In the genomic region with DNA sequence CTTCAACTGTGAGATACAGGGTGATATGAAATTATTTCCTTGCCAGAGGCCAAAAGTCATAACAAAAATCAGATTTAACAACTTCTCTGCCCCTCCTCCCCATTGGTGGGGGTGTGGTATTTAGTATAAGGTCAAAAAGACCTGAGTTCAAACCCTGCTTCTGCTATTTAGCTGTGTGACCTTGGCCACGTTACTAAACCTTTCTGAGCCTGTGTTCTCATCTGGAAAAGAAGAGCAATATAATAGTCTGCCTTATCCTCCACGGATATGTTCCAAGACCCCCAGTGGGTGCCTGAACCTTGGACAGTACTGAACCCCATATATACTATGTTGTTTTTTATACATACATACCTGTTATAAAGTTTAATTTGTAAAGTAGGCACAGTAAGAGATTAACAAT, we compare ENCODE assay signal across 15 cellular contexts. TPM values are rescaled to one million over a fixed set of nuclear protein-coding genes. Genes with fewer than 3 reads are reported as not detected.
DNase-seq lines count a peak whose midpoint lies in the region; ATAC-seq, FAIRE-seq and TF ChIP-seq lines count a peak whose summit lies in the region.
"Had no signal": no experiment of that assay in that cellular context is flagged by ENCODE, and none has a peak within 500 bp of the region (broad histone marks: within the 10 kb centered on the region; RNA-seq: fewer than 3 reads in every experiment).

No MANE protein-coding gene starts in this region.

- CTCF ChIA-PET in A549 (lab: Yijun Ruan, JAX) = interaction anchor here (0.6 to 2.9 kb wide), 5 partner anchors 9 to 272 kb away, joined by 3 to 12 read pairs (median 3); no protein-coding TSS in a partner anchor

- POLR2A ChIA-PET in A549 (lab: Yijun Ruan, JAX) = no interaction called here

- H3K4me1 Mint-ChIP-seq in natural killer cell treated with Interleukin-12 subunit alpha and Interleukin-12 subunit beta and Interleukin-15 and Interleukin-18, amount 100 ng/mL, for 72 hours (ENCODE audit: low read depth in 2 of 2) = peaks cover 62 to 63% of the 10 kb centered on the region in 2 donors

- peak overlapping the region; percentile 18 to 74 for H3K27ac Mint-ChIP-seq in natural killer cell treated with Interleukin-12 subunit alpha and Interleukin-12 subunit beta and Interleukin-15 and Interleukin-18, amount 100 ng/mL, for 72 hours

- no peaks in the 10 kb centered on the region for H3K9me3 Mint-ChIP-seq in natural killer cell treated with Interleukin-12 subunit alpha and Interleukin-12 subunit beta and Interleukin-15 and Interleukin-18, amount 100 ng/mL, for 72 hours

- H3K4me1 ChIP-seq in A549 = peaks cover 45% of the 10 kb centered on the region
- H3K4me1 ChIP-seq in Peyer's patch = peaks cover 0 to 9% (median 0%) of the 10 kb centered on the region in 4 donors

- TF ChIP-seq EP300 in A549 (IDR thresholded peaks at IDR 0.05) = no peak

- peak overlapping the region; percentile 78 for H3K4me2 ChIP-seq in A549

- H3K27me3 Mint-ChIP-seq in natural killer cell treated with Interleukin-12 subunit alpha and Interleukin-12 subunit beta and Interleukin-15 and Interleukin-18, amount 100 ng/mL, for 72 hours = no peaks in the 10 kb centered on the region

- 81% methylated on average over 2 of the region's 2 CpGs for WGBS in A549 (ENCODE audit: missing lambda C conversion rate)

- DNase-seq in A549 (ENCODE audit: low read depth in 1 of 2, low spot score in 1 of 2) (no peak), GM19239 (ENCODE audit: insufficient read length, low spot score) (no peak), brain microvascular endothelial cell (no peak), NCI-H1436 (lab: John Stamatoyannopoulos, UW) (no peak), Peyer's patch (no peak)
- DNase-seq in natural killer cell treated with Interleukin-12 subunit alpha and Interleukin-12 subunit beta and Interleukin-15 and Interleukin-18, amount 100 ng/mL, for 72 hours (ENCODE audit: low spot score) = no peak
- DNase-seq in activated CD4-positive, CD25-positive, alpha-beta regulatory T cell (lab: John Stamatoyannopoulos, UW) = no peak
- DNase-seq: erythroblast, NCI-H1048, spleen had no signal

- FAIRE-seq in A549 (lab: Jason Lieb, UNC) = no peak
- FAIRE-seq in GM19239 (lab: Jason Lieb, UNC) = peak; percentile 4

- TF ChIP-seq POLR2A in A549 (IDR thresholded peaks at IDR 0.05; ENCODE audit: low read length) (no peak), Peyer's patch (IDR thresholded peaks at IDR 0.05) (no peak)

- H3K27me3 ChIP-seq in brain microvascular endothelial cell (replicated peaks) = no peaks in the 10 kb centered on the region
- H3K27me3 ChIP-seq in Peyer's patch = no peaks in the 10 kb centered on the region
- H3K27me3 ChIP-seq: ascending aorta, spleen, vagina had no signal

- H3K9me3 ChIP-seq in A549 (no peaks in the 10 kb centered on the region), Peyer's patch (no peaks in the 10 kb centered on the region)
- H3K9me3 ChIP-seq: ascending aorta, spleen, vagina had no signal

- H3K4me3 ChIP-seq in A549 (no peak overlapping the region), brain microvascular endothelial cell (ENCODE audit: low read depth, low read length) (peak overlapping the region; percentile 93), Peyer's patch (no peak overlapping the region)

- H3K4me3 Mint-ChIP-seq in natural killer cell treated with Interleukin-12 subunit alpha and Interleukin-12 subunit beta and Interleukin-15 and Interleukin-18, amount 100 ng/mL, for 72 hours = no peak overlapping the region

- in situ Hi-C loops in brain microvascular endothelial cell (cut with HindIII; ENCODE audit: low pct_ligation_motif_present, low sequenced_read_pairs) = no loop called here

- H3K36me3 ChIP-seq in brain microvascular endothelial cell (replicated peaks) = peaks cover 28% of the 10 kb centered on the region
- H3K36me3 ChIP-seq in Peyer's patch = no peaks in the 10 kb centered on the region

- TF ChIP-seq CTCF in A549 (IDR thresholded peaks at IDR 0.05) (no peak), brain microvascular endothelial cell (IDR thresholded peaks at IDR 0.05; ENCODE audit: low read depth, low read length, missing control alignments) (no peak), Peyer's patch (IDR thresholded peaks at IDR 0.05) (no peak)

- ATAC-seq in A549 (no peak), GM18873 (IDR thresholded peaks at IDR 0.05; ENCODE audit: low FRiP score, unreplicated experiment) (no peak)
- no peak for ATAC-seq in natural killer cell treated with Interleukin-12 subunit alpha and Interleukin-12 subunit beta and Interleukin-15 and Interleukin-18, amount 100 ng/mL, for 72 hours
- ATAC-seq: Right ventricle myocardium inferior had no signal

- H3K36me3 Mint-ChIP-seq in natural killer cell treated with Interleukin-12 subunit alpha and Interleukin-12 subunit beta and Interleukin-15 and Interleukin-18, amount 100 ng/mL, for 72 hours = peaks cover 6% of the 10 kb centered on the region

- no peak for TF ChIP-seq RAD21 in A549 (conservative IDR thresholded peaks at IDR 0.05 in 1 of 2, IDR thresholded peaks at IDR 0.05 in 1 of 2)

- H3K27ac ChIP-seq in A549 = no peak overlapping the region
- H3K27ac ChIP-seq in brain microvascular endothelial cell = no peak overlapping the region
- no peak overlapping the region for H3K27ac ChIP-seq in Peyer's patch
- H3K27ac ChIP-seq: VCaP had no signal

TF ChIP-seq in A549, 52 proteins besides CTCF, POLR2A, EP300 and RAD21:
- TF ChIP-seq FOSL2 (IDR thresholded peaks at IDR 0.05) = no peak
- no peak for TF ChIP-seq FOSL2 (CRISPR knock-in tag; IDR thresholded peaks at IDR 0.05)
- TF ChIP-seq HOXA7 (CRISPR knock-in tag; IDR thresholded peaks at IDR 0.05) = no peak
- TF ChIP-seq, protein P1, sequence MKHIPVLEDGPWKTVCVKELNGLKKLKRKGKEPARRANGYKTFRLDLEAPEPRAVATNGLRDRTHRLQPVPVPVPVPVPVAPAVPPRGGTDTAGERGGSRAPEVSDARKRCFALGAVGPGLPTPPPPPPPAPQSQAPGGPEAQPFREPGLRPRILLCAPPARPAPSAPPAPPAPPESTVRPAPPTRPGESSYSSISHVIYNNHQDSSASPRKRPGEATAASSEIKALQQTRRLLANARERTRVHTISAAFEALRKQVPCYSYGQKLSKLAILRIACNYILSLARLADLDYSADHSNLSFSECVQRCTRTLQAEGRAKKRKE (CRISPR knock-in tag; IDR thresholded peaks at IDR 0.05; ENCODE audit: low read depth) = no peak
- no peak for TF ChIP-seq ESRRA (IDR thresholded peaks at IDR 0.05; ENCODE audit: borderline replicate concordance, low read length)
- TF ChIP-seq HOXB13 (CRISPR knock-in tag; IDR thresholded peaks at IDR 0.05; ENCODE audit: low read depth) = no peak
- no peak for TF ChIP-seq KDM1A (IDR thresholded peaks at IDR 0.05; ENCODE audit: low read depth)
- no peak for TF ChIP-seq MAZ (IDR thresholded peaks at IDR 0.05; ENCODE audit: borderline replicate concordance, low read depth, low read length)
- TF ChIP-seq BHLHE40 (IDR thresholded peaks at IDR 0.05; ENCODE audit: low read depth, low read length) = no peak
- no peak for TF ChIP-seq KDM5A (IDR thresholded peaks at IDR 0.05)
- TF ChIP-seq, protein P2, sequence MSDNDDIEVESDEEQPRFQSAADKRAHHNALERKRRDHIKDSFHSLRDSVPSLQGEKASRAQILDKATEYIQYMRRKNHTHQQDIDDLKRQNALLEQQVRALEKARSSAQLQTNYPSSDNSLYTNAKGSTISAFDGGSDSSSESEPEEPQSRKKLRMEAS (IDR thresholded peaks at IDR 0.05) = no peak
- TF ChIP-seq RARB (CRISPR knock-in tag; IDR thresholded peaks at IDR 0.05) = no peak
TF ChIP-seq in A549: peak in this region for 0.

RNA-seq across cellular contexts. Expression of a gene that starts 3.7 kb away (rescaled TPM):
- polyA plus RNA-seq in A549 (2011; rRNA removed) (39.1 and 41.1 TPM in 2 replicates), A549 (2017; fragmentation: RNase III; extraction: RNeasy Plus Mini Kit Qiagen cat#74134 plus additional on column Dnase treatment) (23.8 to 29.5 TPM (median 23.8 TPM) in 3 replicates)
- 22.2 and 27.3 TPM in 2 replicates for polyA plus RNA-seq in A549 (2012; cell fraction: cytosol; rRNA removed)
- polyA plus RNA-seq in A549 (2012; cell fraction: nucleus; rRNA removed) = 16.9 and 21.6 TPM in 2 replicates
- polyA minus RNA-seq in A549 (2011; rRNA and poly(A)+ RNA removed) = 39.1 and 46.5 TPM in 2 replicates
- 10 to 100 TPM; 36.0 to 40.1 TPM for total RNA-seq in natural killer cell treated with Interleukin-12 subunit alpha and Interleukin-12 subunit beta and Interleukin-15 and Interleukin-18, amount 100 ng/mL, for 72 hours
- 1 to 10 TPM; 7.0 to 9.5 (median 7.6) TPM for total RNA-seq in Peyer's patch
